24 cellular contexts compared by ENCODE assay signal in the genomic region with DNA sequence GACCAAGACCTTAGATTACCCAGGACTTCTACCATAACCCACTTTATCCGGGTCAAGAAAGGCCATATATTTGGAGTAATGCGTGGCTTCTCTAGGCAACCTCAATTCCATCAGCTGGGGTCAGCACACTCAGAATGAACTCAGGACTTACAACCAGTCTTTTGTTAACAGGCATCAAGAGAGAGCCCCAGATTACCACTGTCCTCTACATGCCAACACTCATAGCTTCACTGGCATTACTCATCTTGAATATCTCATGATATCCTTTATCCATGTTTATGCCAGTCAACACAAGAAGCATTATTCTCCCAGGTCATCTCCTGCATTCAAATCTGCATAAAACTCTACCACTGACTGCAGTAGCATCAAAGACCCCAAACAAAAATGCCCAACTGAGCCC. TPM values are rescaled to one million over a fixed set of nuclear protein-coding genes. Genes with fewer than 3 reads are reported as not detected.
DNase-seq lines count a peak whose midpoint lies in the region; ATAC-seq, FAIRE-seq and TF ChIP-seq lines count a peak whose summit lies in the region.
"Had no signal": no experiment of that assay in that cellular context is flagged by ENCODE, and none has a peak within 500 bp of the region (broad histone marks: within the 10 kb centered on the region; RNA-seq: fewer than 3 reads in every experiment).

No MANE protein-coding gene starts in this region.

- H3K9me1 ChIP-seq in K562 (ENCODE audit: control insufficient read depth, insufficient read depth, low read length), result no peaks in the 10 kb centered on the region

- H3K27ac Mint-ChIP-seq in natural killer cell treated with Interleukin-12 subunit alpha and Interleukin-12 subunit beta and Interleukin-15 and Interleukin-18, amount 100 ng/mL, for 72 hours, result peak overlapping the region in 1 of 2 donors; percentile 89
- H3K27ac Mint-ChIP-seq in natural killer cell (no peak overlapping the region), Caco-2 (ENCODE audit: unreplicated experiment) (no peak overlapping the region)
- H3K27ac Mint-ChIP-seq: CD8-positive, alpha-beta T cell; HFFc6; IgD-negative memory B cell had no signal

- no peak for TF ChIP-seq CTCF in natural killer cell (IDR thresholded peaks at IDR 0.05)
- TF ChIP-seq CTCF in K562 (IDR thresholded peaks at IDR 0.05 in 2 of 3, conservative IDR thresholded peaks at IDR 0.05 in 1 of 3; ENCODE audit: insufficient read depth in 2 of 3, low read depth in 1 of 3, low read length in 3 of 3), result no peak
- TF ChIP-seq CTCF in neutrophil (IDR thresholded peaks at IDR 0.05), result no peak
- no peak for TF ChIP-seq CTCF in Caco-2 (IDR thresholded peaks at IDR 0.05; ENCODE audit: insufficient read depth in 1 of 2, low read depth in 1 of 2, low read length in 1 of 2, severe bottlenecking in 1 of 2, unreplicated experiment in 1 of 2)

- H3K36me3 ChIP-seq in K562 (ENCODE audit: control insufficient read depth, insufficient read depth, low read length) (no peaks in the 10 kb centered on the region), neutrophil (no peaks in the 10 kb centered on the region), Caco-2 (ENCODE audit: control insufficient read depth, insufficient read depth, low read length) (no peaks in the 10 kb centered on the region)

- DNase-seq in natural killer cell treated with Interleukin-12 subunit alpha and Interleukin-12 subunit beta and Interleukin-15 and Interleukin-18, amount 100 ng/mL, for 72 hours (ENCODE audit: low spot score), result no peak
- DNase-seq in natural killer cell (no peak), K562 (ENCODE audit: extremely low read depth in 1 of 4, low spot score in 3 of 4) (no peak), kidney tubule cell (ENCODE audit: low spot score) (no peak), Caco-2 (no peak), CD1c-positive myeloid dendritic cell (ENCODE audit: extremely low spot score) (no peak)
- DNase-seq: AML-193; CD8-positive, alpha-beta T cell; DMS153; DMS79; GDM1; GOT3; H7; HFFc6; KG1 had no signal

- TF ChIP-seq EP300 in K562 (IDR thresholded peaks at IDR 0.05; ENCODE audit: low read length), result no peak

- no peak overlapping the region for H3K4me2 ChIP-seq in K562 (ENCODE audit: insufficient read depth, low read length)
- H3K4me2 ChIP-seq: A549 had no signal

- no peak for TF ChIP-seq POLR2A in K562 (conservative IDR thresholded peaks at IDR 0.05)

- H3K9me3 ChIP-seq in K562 (replicated peaks; ENCODE audit: control insufficient read depth, insufficient read depth, low read depth, low read length) (no peaks in the 10 kb centered on the region), neutrophil (no peaks in the 10 kb centered on the region), Caco-2 (no peaks in the 10 kb centered on the region)
- H3K9me3 ChIP-seq: A549 had no signal

- H3K27ac ChIP-seq in K562 (ENCODE audit: extremely low read depth, low read depth, low read length) (no peak overlapping the region), neutrophil (peak overlapping the region; percentile 72)
- H3K27ac ChIP-seq: 22Rv1, A549 had no signal

- peaks cover 25 to 30% of the 10 kb centered on the region in 2 donors for H3K4me1 Mint-ChIP-seq in natural killer cell treated with Interleukin-12 subunit alpha and Interleukin-12 subunit beta and Interleukin-15 and Interleukin-18, amount 100 ng/mL, for 72 hours (ENCODE audit: low read depth in 2 of 2)
- H3K4me1 Mint-ChIP-seq in natural killer cell (peaks cover 8 to 17% of the 10 kb centered on the region in 2 donors), Caco-2 (ENCODE audit: low read depth, unreplicated experiment) (no peaks in the 10 kb centered on the region)

- no peaks in the 10 kb centered on the region for H4K20me1 ChIP-seq in K562 (replicated peaks; ENCODE audit: control insufficient read depth, insufficient read depth, low read length)

- H3K4me1 ChIP-seq in K562 (replicated peaks in 1 of 2; ENCODE audit: control insufficient read depth in 2 of 2, insufficient read depth in 2 of 2, low read length in 2 of 2) (peaks cover 9 to 55% of the 10 kb centered on the region in 2 experiments), neutrophil (ENCODE audit: control insufficient read depth in 1 of 2, insufficient read depth in 1 of 2, low read depth in 1 of 2, low read length in 1 of 2) (peaks cover 41 to 58% of the 10 kb centered on the region in 2 experiments), Caco-2 (no peaks in the 10 kb centered on the region)
- H3K4me1 ChIP-seq: A549 had no signal

- WGBS in K562 (ENCODE audit: insufficient coverage, low coverage, missing lambda C conversion rate), result 73% methylated on average over 2 of the region's 2 CpGs

- no peak overlapping the region for H3K4me3 ChIP-seq in K562
- H3K4me3 ChIP-seq in neutrophil (ENCODE audit: low read depth in 1 of 2, low read length in 1 of 2), result peak overlapping the region in 1 of 2 experiments; percentile 28
- no peak overlapping the region for H3K4me3 ChIP-seq in Caco-2 (ENCODE audit: low read depth, low read length)
- H3K4me3 ChIP-seq: A549 had no signal

- H3K27me3 Mint-ChIP-seq in natural killer cell treated with Interleukin-12 subunit alpha and Interleukin-12 subunit beta and Interleukin-15 and Interleukin-18, amount 100 ng/mL, for 72 hours, result peaks cover 0 to 5% of the 10 kb centered on the region in 2 donors
- H3K27me3 Mint-ChIP-seq in natural killer cell (ENCODE audit: low read depth in 2 of 2), result peaks cover 21 to 25% of the 10 kb centered on the region in 2 donors
- peaks cover 7% of the 10 kb centered on the region for H3K27me3 Mint-ChIP-seq in Caco-2 (ENCODE audit: insufficient read depth, unreplicated experiment)

- peaks cover 1% of the 10 kb centered on the region; the same call in 2 of the 3 replicates for H3K79me2 ChIP-seq in K562 (ENCODE audit: control insufficient read depth, insufficient read depth, low read length)

- TF ChIP-seq RAD21 in K562 (CRISPR knock-in tag; conservative IDR thresholded peaks at IDR 0.05 in 1 of 2, IDR thresholded peaks at IDR 0.05 in 1 of 2), result no peak

- FAIRE-seq in K562 (lab: Jason Lieb, UNC), result no peak
- FAIRE-seq: A549, HepG2 had no signal

- no peak overlapping the region for H3K9ac ChIP-seq in K562 (ENCODE audit: insufficient read depth in 1 of 2, low read depth in 2 of 2, low read length in 2 of 2)

- H3K27me3 ChIP-seq in K562 (ENCODE audit: control insufficient read depth in 2 of 2, insufficient read depth in 2 of 2, low read length in 2 of 2) (no peaks in the 10 kb centered on the region), neutrophil (no peaks in the 10 kb centered on the region), Caco-2 (replicated peaks; ENCODE audit: control insufficient read depth, insufficient read depth, low read length) (no peaks in the 10 kb centered on the region)

- in situ Hi-C loops in K562 (cut with MboI), result no loop called here

- intact Hi-C loops in natural killer cell (cut with micrococcal nuclease) (no loop called here), K562 (cut with micrococcal nuclease) (no loop called here), Caco-2 (cut with micrococcal nuclease; ENCODE audit: unreplicated experiment) (no loop called here)

- peak overlapping the region; percentile 43 for H3K4me3 Mint-ChIP-seq in natural killer cell treated with Interleukin-12 subunit alpha and Interleukin-12 subunit beta and Interleukin-15 and Interleukin-18, amount 100 ng/mL, for 72 hours
- H3K4me3 Mint-ChIP-seq in natural killer cell, result no peak overlapping the region
- H3K4me3 Mint-ChIP-seq in Caco-2 (ENCODE audit: unreplicated experiment), result no peak overlapping the region
- H3K4me3 Mint-ChIP-seq: CD8-positive, alpha-beta T cell; HFFc6; IgD-negative memory B cell had no signal

- no TSS peak for BruUV-seq in K562 (replicated peaks; lab: Mats Ljungman, UMichigan)
- no TSS peak for BruUV-seq in Caco-2 (replicated peaks; lab: Mats Ljungman, UMichigan)

- no peaks in the 10 kb centered on the region for H3K36me3 Mint-ChIP-seq in natural killer cell treated with Interleukin-12 subunit alpha and Interleukin-12 subunit beta and Interleukin-15 and Interleukin-18, amount 100 ng/mL, for 72 hours
- H3K36me3 Mint-ChIP-seq in natural killer cell (no peaks in the 10 kb centered on the region), Caco-2 (ENCODE audit: insufficient read depth, unreplicated experiment) (no peaks in the 10 kb centered on the region)
- H3K36me3 Mint-ChIP-seq: CD14-positive monocyte; CD8-positive, alpha-beta T cell had no signal

- POLR2A ChIA-PET in K562 (lab: Yijun Ruan, JAX), result interaction anchor here (1.5 kb wide), 1 partner anchor 11 kb away, joined by 3 read pairs; no protein-coding TSS in a partner anchor
- POLR2A ChIA-PET in Caco-2 (lab: Charles Lee), result no interaction called here

- ATAC-seq in natural killer cell treated with Interleukin-12 subunit alpha and Interleukin-12 subunit beta and Interleukin-15 and Interleukin-18, amount 100 ng/mL, for 72 hours, result peak; percentile 38 to 41
- ATAC-seq in natural killer cell, result no peak
- ATAC-seq in K562, result no peak
- ATAC-seq: A549; CD8-positive, alpha-beta T cell; HCT116; HepG2 had no signal

- CTCF ChIA-PET in K562 (lab: Yijun Ruan, JAX; ENCODE audit: low intra/inter-chr PET ratio) (no interaction called here), Caco-2 (lab: Charles Lee) (interaction anchor here (0.6 kb wide), 1 partner anchor 194 kb away, joined by 3 read pairs; no protein-coding TSS in a partner anchor)

- no peaks in the 10 kb centered on the region for H3K9me3 Mint-ChIP-seq in natural killer cell treated with Interleukin-12 subunit alpha and Interleukin-12 subunit beta and Interleukin-15 and Interleukin-18, amount 100 ng/mL, for 72 hours
- H3K9me3 Mint-ChIP-seq in natural killer cell (no peaks in the 10 kb centered on the region), Caco-2 (ENCODE audit: unreplicated experiment) (no peaks in the 10 kb centered on the region)
- H3K9me3 Mint-ChIP-seq: CD14-positive monocyte; CD8-positive, alpha-beta T cell; HFFc6; IgD-negative memory B cell had no signal

- H2AFZ ChIP-seq in K562 (ENCODE audit: low read depth, low read length), result 0 out of 2 replicates have a peak overlapping the region, but pooled peaks have one; percentile 2

RNA-seq across cellular contexts. Expression of gene FCGR2A, which starts 6.6 kb away (rescaled TPM):
- total RNA-seq in natural killer cell treated with Interleukin-12 subunit alpha and Interleukin-12 subunit beta and Interleukin-15 and Interleukin-18, amount 100 ng/mL, for 72 hours, result 1 to 10 TPM in 1 of 2 donors, under 1 TPM in 1; 0.86 to 1.5 TPM
- total RNA-seq in natural killer cell, result 10 to 100 TPM in 2 of 3 donors, 1 to 10 TPM in 1; 7.5 to 34.6 (median 13.9) TPM
- total RNA-seq in K562 (2011; cell fraction: chromatin; rRNA removed; ENCODE audit: low replicate concordance), result 389 and 599 TPM in 2 replicates
- 541 and 613 TPM in 2 replicates for total RNA-seq in K562 (2011; cell fraction: nucleolus; rRNA removed)
- total RNA-seq in K562 (2011; cell fraction: nucleoplasm; rRNA removed), result 545 and 616 TPM in 2 replicates
- total RNA-seq in K562 (2014; rRNA removed), result 101 and 112 TPM in 2 replicates
- 113 and 127 TPM in 2 replicates for total RNA-seq in K562 (2014; rRNA removed; fragmentation: Illumina TruSeq; extraction: Trizol)
- total RNA-seq in K562 (2015; rRNA removed; fragmentation: Illumina TruSeq; extraction: Trizol), result 117 and 130 TPM in 2 replicates
- 84.4 and 97.8 TPM in 2 replicates for total RNA-seq in K562 (2021)
- polyA plus RNA-seq in K562 (2011; rRNA removed), result 373 and 504 TPM in 2 replicates
- polyA plus RNA-seq in K562 (2011; cell fraction: cytosol; rRNA removed), result 431 and 516 TPM in 2 replicates
- polyA plus RNA-seq in K562 (2011; cell fraction: nucleus; rRNA removed), result 298 and 350 TPM in 2 replicates
- 85.7 and 203 TPM in 2 replicates for polyA plus RNA-seq in K562 (2012)
- polyA plus RNA-seq in K562 (2014; fragmentation: Illumina TruSeq; extraction: Trizol), result 147 and 151 TPM in 2 replicates
- 100 to 1,000 TPM in 1 of 2 experiments, 10 to 100 TPM in 1; 80.0 to 112 TPM for polyA plus RNA-seq in K562 (2014; fragmentation: Nextera tagmentation; extraction: Ambion mirVana)
- polyA plus RNA-seq in K562 (2014; rRNA removed), result 124 and 132 TPM in 2 replicates
- 536 and 660 TPM in 2 replicates for polyA minus RNA-seq in K562 (2011; rRNA and poly(A)+ RNA removed)
- 195 and 278 TPM in 2 replicates for polyA minus RNA-seq in K562 (2011; cell fraction: cytosol; rRNA and poly(A)+ RNA removed)
- polyA minus RNA-seq in K562 (2011; cell fraction: nucleus; rRNA and poly(A)+ RNA removed), result 253 and 509 TPM in 2 replicates
- total RNA-seq in Caco-2 (2022), result not detected in 2 replicates
- total RNA-seq: Daoy, H7, HepG2 had no signal

RNA-seq across cellular contexts. Expression of gene HSPA6, which starts 25.7 kb away (rescaled TPM):
- 1 to 10 TPM; 3.3 to 5.9 TPM for total RNA-seq in natural killer cell treated with Interleukin-12 subunit alpha and Interleukin-12 subunit beta and Interleukin-15 and Interleukin-18, amount 100 ng/mL, for 72 hours
- total RNA-seq in natural killer cell, result 1 to 10 TPM; 5.8 to 6.5 (median 6.0) TPM
- total RNA-seq in K562 (2011; cell fraction: chromatin; rRNA removed; ENCODE audit: low replicate concordance), result 16.7 and 32.8 TPM in 2 replicates
- 22.5 and 30.7 TPM in 2 replicates for total RNA-seq in K562 (2011; cell fraction: nucleolus; rRNA removed)
- total RNA-seq in K562 (2011; cell fraction: nucleoplasm; rRNA removed), result 11.7 and 19.8 TPM in 2 replicates
- 3.0 and 3.3 TPM in 2 replicates for total RNA-seq in K562 (2014; rRNA removed)
- 1.1 and 1.6 TPM in 2 replicates for total RNA-seq in K562 (2014; rRNA removed; fragmentation: Illumina TruSeq; extraction: Trizol)
- total RNA-seq in K562 (2015; rRNA removed; fragmentation: Illumina TruSeq; extraction: Trizol), result 2.3 and 2.4 TPM in 2 replicates
- total RNA-seq in K562 (2021), result 3.0 and 3.9 TPM in 2 replicates
- 10.0 and 14.3 TPM in 2 replicates for polyA plus RNA-seq in K562 (2011; rRNA removed)
- polyA plus RNA-seq in K562 (2011; cell fraction: cytosol; rRNA removed), result 14.1 and 14.5 TPM in 2 replicates
- polyA plus RNA-seq in K562 (2011; cell fraction: nucleus; rRNA removed), result 74.9 and 104 TPM in 2 replicates
- polyA plus RNA-seq in K562 (2012), result 5.0 and 15.7 TPM in 2 replicates
- 2.3 and 2.7 TPM in 2 replicates for polyA plus RNA-seq in K562 (2014; fragmentation: Illumina TruSeq; extraction: Trizol)
- polyA plus RNA-seq in K562 (2014; fragmentation: Nextera tagmentation; extraction: Ambion mirVana), result under 1 TPM; 0.15 to 0.21 TPM
- 4.6 and 4.7 TPM in 2 replicates for polyA plus RNA-seq in K562 (2014; rRNA removed)
- 5.8 and 5.9 TPM in 2 replicates for polyA minus RNA-seq in K562 (2011; rRNA and poly(A)+ RNA removed)
- polyA minus RNA-seq in K562 (2011; cell fraction: cytosol; rRNA and poly(A)+ RNA removed), result 2.6 and 3.2 TPM in 2 replicates
- polyA minus RNA-seq in K562 (2011; cell fraction: nucleus; rRNA and poly(A)+ RNA removed), result 10.4 and 13.9 TPM in 2 replicates
- total RNA-seq in Caco-2 (2022), result 0.32 and 0.60 TPM in 2 replicates
- total RNA-seq: H7, HepG2 had no signal

RNA-seq across cellular contexts. Expression of gene FCGR3A, which starts 51.0 kb away (rescaled TPM):
- total RNA-seq in natural killer cell treated with Interleukin-12 subunit alpha and Interleukin-12 subunit beta and Interleukin-15 and Interleukin-18, amount 100 ng/mL, for 72 hours, result 100 to 1,000 TPM in 1 of 2 donors, 10 to 100 TPM in 1; 34.5 to 150 TPM
- 100 to 1,000 TPM; 557 to 892 (median 848) TPM for total RNA-seq in natural killer cell
- 0.81 and 1.4 TPM in 2 replicates for total RNA-seq in K562 (2011; cell fraction: chromatin; rRNA removed; ENCODE audit: low replicate concordance)
- 0.39 and 0.67 TPM in 2 replicates for total RNA-seq in K562 (2011; cell fraction: nucleolus; rRNA removed)
- total RNA-seq in K562 (2011; cell fraction: nucleoplasm; rRNA removed), result 1.2 and 1.7 TPM in 2 replicates
- 0.12 TPM in 1 of 2 replicates, not detected in the other for total RNA-seq in K562 (2014; rRNA removed)
- not detected in 2 replicates for total RNA-seq in K562 (2014; rRNA removed; fragmentation: Illumina TruSeq; extraction: Trizol)
- 0.11 TPM in 2 replicates for total RNA-seq in K562 (2015; rRNA removed; fragmentation: Illumina TruSeq; extraction: Trizol)
- 0.29 and 0.56 TPM in 2 replicates for total RNA-seq in K562 (2021)
- polyA plus RNA-seq in K562 (2011; rRNA removed), result 0.24 and 0.32 TPM in 2 replicates
- polyA plus RNA-seq in K562 (2011; cell fraction: cytosol; rRNA removed), result 0.04 and 0.18 TPM in 2 replicates
- 0.37 and 0.51 TPM in 2 replicates for polyA plus RNA-seq in K562 (2011; cell fraction: nucleus; rRNA removed)
- polyA plus RNA-seq in K562 (2012), result 0.21 TPM in 2 replicates
- 0.11 TPM in 1 of 2 replicates, not detected in the other for polyA plus RNA-seq in K562 (2014; fragmentation: Illumina TruSeq; extraction: Trizol)
- under 1 TPM; 0.04 to 0.15 TPM for polyA plus RNA-seq in K562 (2014; fragmentation: Nextera tagmentation; extraction: Ambion mirVana)
- polyA plus RNA-seq in K562 (2014; rRNA removed), result 0.04 and 0.13 TPM in 2 replicates
- 0.45 and 0.49 TPM in 2 replicates for polyA minus RNA-seq in K562 (2011; rRNA and poly(A)+ RNA removed)
- polyA minus RNA-seq in K562 (2011; cell fraction: cytosol; rRNA and poly(A)+ RNA removed), result not detected in 2 replicates
- polyA minus RNA-seq in K562 (2011; cell fraction: nucleus; rRNA and poly(A)+ RNA removed), result 0.54 and 1.1 TPM in 2 replicates
- total RNA-seq in Caco-2 (2022), result not detected in 2 replicates
- total RNA-seq: Daoy, H7, HepG2, HFFc6 had no signal
- polyA plus RNA-seq: A549, BJ, HepG2 had no signal

Comparison
In these comparisons a context has a peak if more than half of its experiments do, and no peak if none do; other contexts are left out.
1. ATAC-seq: peak in natural killer cell treated with Interleukin-12 subunit alpha and Interleukin-12 subunit beta and Interleukin-15 and Interleukin-18, amount 100 ng/mL, for 72 hours (2 of 2); none in natural killer cell (0 of 3) and K562 (single experiment).
2. RNA of gene FCGR3A, which starts 51.0 kb away (total RNA-seq): 557 to 892 TPM in natural killer cell and 34.5 to 150 TPM in natural killer cell treated with Interleukin-12 subunit alpha and Interleukin-12 subunit beta and Interleukin-15 and Interleukin-18, amount 100 ng/mL, for 72 hours; 0.11 to 1.7 TPM in K562 and not detected in Caco-2; every median in the first group is over 10 times any median in the second.